Comparison of ENCODE assay signal across 19 cellular contexts in genomic region chr9:113873446-113873845, GRCh38.
"Had no signal": no experiment of that assay in that cellular context is flagged by ENCODE, and none has a peak within 500 bp of the region (broad histone marks: within the 10 kb centered on the region; RNA-seq: fewer than 3 reads in every experiment).

No MANE protein-coding gene starts in this region.

- H3K9me3 ChIP-seq: left ventricle myocardium inferior, lower lobe of right lung, psoas muscle, right lobe of liver, tibial artery, upper lobe of right lung, vagina had no signal

- H3K9me3 Mint-ChIP-seq: endodermal cell; naive B cell; stimulated activated memory B cell treated with anti-CD40 and anti-IgM and Interleukin-4, amounts not matched to agents 10 μg/mL and 1 μg/mL and 100 μg/mL, for 72 hours; stimulated activated naive CD8-positive, alpha-beta T cell treated with anti-CD3 and anti-CD28 coated beads, Interleukin-15, Interleukin-2, amounts not matched to agents 100 ng/mL and 50 ng/mL, for 24 hours had no signal

- H3K36me3 Mint-ChIP-seq: stimulated activated memory B cell treated with anti-CD40 and anti-IgM and Interleukin-4, amounts not matched to agents 10 μg/mL and 1 μg/mL and 100 μg/mL, for 72 hours had no signal

- H3K4me3 ChIP-seq: coronary artery, left ventricle myocardium inferior, lower lobe of right lung, psoas muscle, right lobe of liver, tibial artery, upper lobe of right lung, vagina had no signal

- DNase-seq: effector CD4-positive, alpha-beta T cell; endodermal cell; erythroblast; kidney; left cardiac atrium; left ventricle myocardium inferior; lower lobe of right lung; mesendoderm; naive B cell; psoas muscle; retina; right lobe of liver; stimulated activated CD4-positive, alpha-beta T cell treated with anti-CD3 and anti-CD28 coated beads, Interleukin-4, amount 100 ng/mL, for 1 hour; tibial artery; upper lobe of right lung had no signal

- H3K27ac ChIP-seq: coronary artery, left ventricle myocardium inferior, lower lobe of right lung, psoas muscle, right lobe of liver, tibial artery, upper lobe of right lung, vagina had no signal

- ATAC-seq: left cardiac atrium; lower lobe of right lung; psoas muscle; right lobe of liver; stimulated activated memory B cell treated with anti-CD40 and anti-IgM and Interleukin-4, amounts not matched to agents 10 μg/mL and 1 μg/mL and 100 μg/mL, for 72 hours; upper lobe of right lung had no signal

- H3K27me3 ChIP-seq: right lobe of liver, tibial artery, upper lobe of right lung, vagina had no signal

- H3K4me3 Mint-ChIP-seq: endodermal cell; stimulated activated memory B cell treated with anti-CD40 and anti-IgM and Interleukin-4, amounts not matched to agents 10 μg/mL and 1 μg/mL and 100 μg/mL, for 72 hours; stimulated activated naive CD8-positive, alpha-beta T cell treated with anti-CD3 and anti-CD28 coated beads, Interleukin-15, Interleukin-2, amounts not matched to agents 100 ng/mL and 50 ng/mL, for 24 hours had no signal

- H3K36me3 ChIP-seq: left ventricle myocardium inferior, lower lobe of right lung, right lobe of liver, tibial artery, upper lobe of right lung, vagina had no signal

- H3K27ac Mint-ChIP-seq: endodermal cell; naive B cell; stimulated activated memory B cell treated with anti-CD40 and anti-IgM and Interleukin-4, amounts not matched to agents 10 μg/mL and 1 μg/mL and 100 μg/mL, for 72 hours; stimulated activated naive CD8-positive, alpha-beta T cell treated with anti-CD3 and anti-CD28 coated beads, Interleukin-15, Interleukin-2, amounts not matched to agents 100 ng/mL and 50 ng/mL, for 24 hours had no signal
